ENCODE assay signal across 13 cellular contexts in the genomic region with DNA sequence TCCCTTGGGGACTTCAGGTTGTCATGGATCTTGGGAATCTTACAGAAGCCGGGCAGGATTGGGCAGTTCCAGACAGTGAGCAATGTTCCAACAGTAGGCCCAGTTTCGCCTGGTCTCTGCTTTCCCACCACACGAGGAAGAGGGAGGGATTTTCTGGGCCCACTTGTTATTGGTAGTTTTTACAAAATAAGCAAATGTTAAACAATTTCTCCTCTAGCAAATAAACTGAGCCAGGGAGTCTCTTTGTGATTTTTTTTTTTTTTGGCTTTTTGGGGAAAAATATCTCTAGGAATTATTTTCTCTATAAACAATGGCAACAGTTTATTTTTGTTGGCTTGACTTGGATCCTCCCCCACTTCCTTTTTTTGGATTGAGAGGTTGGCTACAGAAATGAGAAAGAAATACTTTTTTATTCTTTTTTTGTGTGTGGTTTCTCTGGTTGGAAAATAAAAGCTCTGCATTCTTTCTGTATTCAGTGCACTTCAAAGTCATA. TPM values are rescaled to one million over a fixed set of nuclear protein-coding genes. Genes with fewer than 3 reads are reported as not detected.
DNase-seq lines count a peak whose midpoint lies in the region; ATAC-seq and TF ChIP-seq lines count a peak whose summit lies in the region.
"Had no signal": no experiment of that assay in that cellular context is flagged by ENCODE, and none has a peak within 500 bp of the region (broad histone marks: within the 10 kb centered on the region; RNA-seq: fewer than 3 reads in every experiment).

No MANE protein-coding gene starts in this region.

- TF ChIP-seq CTCF in left ventricle myocardium inferior (IDR thresholded peaks at IDR 0.05; ENCODE audit: borderline replicate concordance) (no peak), right atrium auricular region (IDR thresholded peaks at IDR 0.05) (no peak), brain microvascular endothelial cell (IDR thresholded peaks at IDR 0.05; ENCODE audit: low read depth, low read length, missing control alignments) (no peak), mucosa of descending colon (IDR thresholded peaks at IDR 0.05) (no peak)

- H3K27ac Mint-ChIP-seq in activated CD8-positive, alpha-beta memory T cell treated with anti-CD3 and anti-CD28 coated beads, Interleukin-2, amount 10 ng/mL, durations not matched to agents 7 days and 5 days = no peak overlapping the region
- H3K27ac Mint-ChIP-seq: activated naive CD8-positive, alpha-beta T cell treated with anti-CD3 and anti-CD28 coated beads, Interleukin-2, amount 10 ng/mL, durations not matched to agents 7 days and 5 days had no signal

- H3K4me3 Mint-ChIP-seq in activated CD8-positive, alpha-beta memory T cell treated with anti-CD3 and anti-CD28 coated beads, Interleukin-2, amount 10 ng/mL, durations not matched to agents 7 days and 5 days = no peak overlapping the region
- H3K4me3 Mint-ChIP-seq: activated naive CD8-positive, alpha-beta T cell treated with anti-CD3 and anti-CD28 coated beads, Interleukin-2, amount 10 ng/mL, durations not matched to agents 7 days and 5 days; neural crest cell had no signal

- no peaks in the 10 kb centered on the region for H3K9me3 Mint-ChIP-seq in activated CD8-positive, alpha-beta memory T cell treated with anti-CD3 and anti-CD28 coated beads, Interleukin-2, amount 10 ng/mL, durations not matched to agents 7 days and 5 days (ENCODE audit: low read depth)

- no peaks in the 10 kb centered on the region for H3K4me1 Mint-ChIP-seq in activated CD8-positive, alpha-beta memory T cell treated with anti-CD3 and anti-CD28 coated beads, Interleukin-2, amount 10 ng/mL, durations not matched to agents 7 days and 5 days
- H3K4me1 Mint-ChIP-seq: activated naive CD8-positive, alpha-beta T cell treated with anti-CD3 and anti-CD28 coated beads, Interleukin-2, amount 10 ng/mL, durations not matched to agents 7 days and 5 days had no signal

- H3K27ac ChIP-seq in left ventricle myocardium inferior (replicated peaks) (peak overlapping the region; percentile 36), right atrium auricular region (no peak overlapping the region), brain microvascular endothelial cell (no peak overlapping the region)
- H3K27ac ChIP-seq: thyroid gland had no signal

- in situ Hi-C loops in brain microvascular endothelial cell (cut with HindIII; ENCODE audit: low pct_ligation_motif_present, low sequenced_read_pairs) = no loop called here

- H3K36me3 Mint-ChIP-seq in activated CD8-positive, alpha-beta memory T cell treated with anti-CD3 and anti-CD28 coated beads, Interleukin-2, amount 10 ng/mL, durations not matched to agents 7 days and 5 days = no peaks in the 10 kb centered on the region
- H3K36me3 Mint-ChIP-seq: activated naive CD8-positive, alpha-beta T cell treated with anti-CD3 and anti-CD28 coated beads, Interleukin-2, amount 10 ng/mL, durations not matched to agents 7 days and 5 days had no signal

- DNase-seq in left ventricle myocardium inferior (no peak), right atrium auricular region (ENCODE audit: low spot score) (no peak), brain microvascular endothelial cell (peak; percentile 34), left kidney (ENCODE audit: low read depth, low spot score) (peak; percentile 54), NCI-H146 (lab: John Stamatoyannopoulos, UW) (no peak), mucosa of descending colon (no peak), COLO668 (lab: John Stamatoyannopoulos, UW; ENCODE audit: unreplicated experiment) (no peak)
- no peak for DNase-seq in activated CD8-positive, alpha-beta memory T cell treated with anti-CD3 and anti-CD28 coated beads, Interleukin-2, amount 10 ng/mL, durations not matched to agents 7 days and 5 days
- DNase-seq: activated naive CD8-positive, alpha-beta T cell treated with anti-CD3 and anti-CD28 coated beads, Interleukin-2, amount 10 ng/mL, durations not matched to agents 7 days and 5 days; DMS53; NCI-H2029 treated with DMSO at 0.1 percent for 48 hours; thyroid gland had no signal

- no peak for ATAC-seq in mucosa of descending colon
- ATAC-seq in activated CD8-positive, alpha-beta memory T cell treated with anti-CD3 and anti-CD28 coated beads, Interleukin-2, amount 10 ng/mL, durations not matched to agents 7 days and 5 days = no peak

- H3K36me3 ChIP-seq in left ventricle myocardium inferior = no peaks in the 10 kb centered on the region
- H3K36me3 ChIP-seq in right atrium auricular region = no peaks in the 10 kb centered on the region
- no peaks in the 10 kb centered on the region for H3K36me3 ChIP-seq in brain microvascular endothelial cell (replicated peaks)
- H3K36me3 ChIP-seq in mucosa of descending colon (ENCODE audit: low read depth) = no peaks in the 10 kb centered on the region
- H3K36me3 ChIP-seq: thyroid gland had no signal

- H3K4me3 ChIP-seq in left ventricle myocardium inferior (no peak overlapping the region), right atrium auricular region (no peak overlapping the region), brain microvascular endothelial cell (ENCODE audit: low read depth, low read length) (no peak overlapping the region), mucosa of descending colon (no peak overlapping the region)
- H3K4me3 ChIP-seq: thyroid gland had no signal

- H3K9me3 ChIP-seq in left ventricle myocardium inferior (replicated peaks) = peaks cover 3% of the 10 kb centered on the region
- no peaks in the 10 kb centered on the region for H3K9me3 ChIP-seq in right atrium auricular region
- no peaks in the 10 kb centered on the region for H3K9me3 ChIP-seq in mucosa of descending colon
- H3K9me3 ChIP-seq: thyroid gland had no signal

- intact Hi-C loops in left ventricle myocardium inferior (cut with micrococcal nuclease) (no loop called here), mucosa of descending colon (cut with DNase I, micrococcal nuclease) (no loop called here)

- H3K27me3 ChIP-seq in left ventricle myocardium inferior (ENCODE audit: low read depth) = no peaks in the 10 kb centered on the region
- no peaks in the 10 kb centered on the region for H3K27me3 ChIP-seq in right atrium auricular region
- no peaks in the 10 kb centered on the region for H3K27me3 ChIP-seq in brain microvascular endothelial cell (replicated peaks)
- H3K27me3 ChIP-seq: thyroid gland had no signal

- CTCF ChIA-PET in activated CD8-positive, alpha-beta memory T cell treated with anti-CD3 and anti-CD28 coated beads, Interleukin-2, amount 10 ng/mL, durations not matched to agents 7 days and 5 days (lab: Charles Lee) = no interaction called here

- H3K4me1 ChIP-seq in left ventricle myocardium inferior = peaks cover 9% of the 10 kb centered on the region
- H3K4me1 ChIP-seq in right atrium auricular region = peaks cover 0 to 8% of the 10 kb centered on the region in 2 donors
- H3K4me1 ChIP-seq in mucosa of descending colon (ENCODE audit: low read depth) = peaks cover 2% of the 10 kb centered on the region
- H3K4me1 ChIP-seq: thyroid gland had no signal

- H3K27me3 Mint-ChIP-seq in activated CD8-positive, alpha-beta memory T cell treated with anti-CD3 and anti-CD28 coated beads, Interleukin-2, amount 10 ng/mL, durations not matched to agents 7 days and 5 days = peaks cover 11% of the 10 kb centered on the region

RNA-seq across cellular contexts. Expression of gene CLYBL, which starts 15.9 kb away (rescaled TPM):
- total RNA-seq in left ventricle myocardium inferior (25.5 TPM), right atrium auricular region (1 to 10 TPM; 7.8 to 9.9 TPM), mucosa of descending colon (10 to 100 TPM; 15.8 to 45.0 (median 25.5) TPM)
- total RNA-seq in activated CD8-positive, alpha-beta memory T cell treated with anti-CD3 and anti-CD28 coated beads, Interleukin-2, amount 10 ng/mL, durations not matched to agents 7 days and 5 days = 1 to 10 TPM; 4.1 to 7.6 TPM

Comparison
In these comparisons a context has a peak if more than half of its experiments do, and no peak if none do; other contexts are left out.
1. DNase-seq: peak in brain microvascular endothelial cell (single experiment) and left kidney (single experiment); none in left ventricle myocardium inferior (single experiment), right atrium auricular region (single experiment), NCI-H146 (single experiment), mucosa of descending colon (0 of 3), COLO668 (single experiment) and activated CD8-positive, alpha-beta memory T cell treated with anti-CD3 and anti-CD28 coated beads, Interleukin-2, amount 10 ng/mL, durations not matched to agents 7 days and 5 days (single experiment).